Comparison of ENCODE assay signal across 27 cellular contexts in the genomic region with DNA sequence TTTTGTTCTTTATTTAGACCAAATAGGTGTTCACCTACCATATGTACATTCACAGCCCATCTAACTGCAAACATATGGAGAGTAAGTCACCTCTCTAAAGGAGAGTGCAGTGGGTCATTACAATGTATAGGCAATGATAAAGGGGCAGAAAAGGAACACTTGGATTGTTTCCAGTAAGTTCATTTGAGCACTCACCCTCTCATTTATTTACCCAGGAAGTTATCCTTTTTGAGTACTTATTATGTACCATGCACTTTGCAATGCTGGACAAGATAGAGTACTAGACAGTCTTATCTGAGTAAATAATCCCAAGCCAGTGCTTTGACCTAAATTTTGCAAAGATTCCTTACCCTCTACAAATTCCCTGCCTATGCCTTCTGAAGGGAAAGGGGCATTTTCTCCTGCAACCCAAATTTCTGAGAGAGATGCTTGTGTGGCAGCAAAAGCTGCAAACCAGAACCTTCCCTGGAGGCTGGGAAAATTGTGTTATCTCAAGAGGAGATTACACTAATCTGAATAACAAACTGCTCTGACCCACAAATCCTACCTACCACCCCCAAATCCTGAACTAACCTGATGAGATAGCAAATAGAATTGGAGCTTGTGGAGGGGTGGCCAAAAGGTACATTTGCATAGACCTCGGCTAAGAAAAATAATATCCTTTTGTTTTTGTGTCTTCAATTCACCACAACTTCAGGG. TPM values are rescaled to one million over a fixed set of nuclear protein-coding genes. Genes with fewer than 3 reads are reported as not detected.
A peak's percentile ranks its signal among the peaks of the same experiment; 100 is the strongest.
DNase-seq lines count a peak whose midpoint lies in the region; ATAC-seq, FAIRE-seq and TF ChIP-seq lines count a peak whose summit lies in the region.
"Had no signal": no experiment of that assay in that cellular context is flagged by ENCODE, and none has a peak within 500 bp of the region (broad histone marks: within the 10 kb centered on the region; RNA-seq: fewer than 3 reads in every experiment).

No MANE protein-coding gene starts in this region.

- H4K20me1 ChIP-seq in Karpas-422 (ENCODE audit: insufficient read depth, low read depth, low read length): no peaks in the 10 kb centered on the region

- ATAC-seq in HG02885 (IDR thresholded peaks at IDR 0.05; ENCODE audit: poor library complexity, unreplicated experiment): no peak
- ATAC-seq: activated naive CD4-positive, alpha-beta T cell treated with anti-CD3 and anti-CD28 coated beads, Interleukin-2, amount 50 U/mL, for 72 hours; GM12878; left lobe of liver; naive thymus-derived CD8-positive, alpha-beta T cell had no signal

- H3K36me3 ChIP-seq in HEK293 (ENCODE audit: control insufficient read depth in 2 of 2, insufficient read depth in 1 of 2, low read length in 2 of 2): no peaks in the 10 kb centered on the region
- H3K36me3 ChIP-seq in Karpas-422 (ENCODE audit: insufficient read depth, low read length): no peaks in the 10 kb centered on the region

- DNase-seq in D721Med (ENCODE audit: insufficient read length, low spot score) (no peak), NCI-H146 treated with DMSO at 0.1 percent for 48 hours (lab: John Stamatoyannopoulos, UW; ENCODE audit: unreplicated experiment) (peak; percentile 32), NCI-H82 (lab: John Stamatoyannopoulos, UW) (peak; percentile 90), NOMO-1 treated with DMSO at 0.1 percent for 48 hours (lab: John Stamatoyannopoulos, UW; ENCODE audit: unreplicated experiment) (no peak), Karpas-422 (no peak)
- no peak for DNase-seq in activated CD4-positive, alpha-beta T cell treated with anti-CD3 and anti-CD28 coated beads for 1 hour
- DNase-seq: activated CD4-positive, alpha-beta T cell treated with anti-CD3 and anti-CD28 coated beads, Interleukin-2, amount 10 ng/mL, durations not matched to agents 7 days and 5 days; aorta; caudate nucleus; CD4-positive, CD25-positive, alpha-beta regulatory T cell; dermis blood vessel endothelial cell; DND-41; naive thymus-derived CD8-positive, alpha-beta T cell; retina; SIG-M5; stimulated activated CD4-positive, alpha-beta T cell treated with anti-CD3 and anti-CD28 coated beads, Interleukin-2, amount 100 ng/mL, for 48 hours; stimulated activated naive CD4-positive, alpha-beta T cell; T-helper 1 cell; testis had no signal

- peak; percentile 88 for FAIRE-seq in D721Med (lab: Jason Lieb, UNC)
- FAIRE-seq: GM12878 had no signal

- no peaks in the 10 kb centered on the region for H3K9me3 ChIP-seq in HEK293 (ENCODE audit: control insufficient read depth, insufficient read depth, low read depth, low read length)
- no peaks in the 10 kb centered on the region for H3K9me3 ChIP-seq in Karpas-422 (ENCODE audit: low read length)
- H3K9me3 ChIP-seq: testis had no signal

- H3K27ac ChIP-seq in HEK293 (ENCODE audit: extremely low read depth, low read depth, low read length): no peak overlapping the region; the same call in 1 of the 2 replicates
- no peak overlapping the region for H3K27ac ChIP-seq in Karpas-422 (ENCODE audit: low read length)
- H3K27ac ChIP-seq: testis had no signal

- TF ChIP-seq CTCF in D721Med (IDR thresholded peaks at IDR 0.05; ENCODE audit: insufficient read depth, missing control alignments) (no peak), HEK293 (tag by site-specific recombination; IDR thresholded peaks at IDR 0.05) (no peak)

- no peaks in the 10 kb centered on the region for H3K27me3 ChIP-seq in Karpas-422 (ENCODE audit: low read length)
- H3K27me3 ChIP-seq: testis had no signal

- CTCF ChIA-PET in HEK293 (lab: Yijun Ruan, JAX): interaction anchor here (0.7 kb wide), 1 partner anchor 107 kb away, joined by 3 read pairs; no protein-coding TSS in a partner anchor

- H3K4me2 ChIP-seq in Karpas-422 (ENCODE audit: low read depth, low read length, poor library complexity, severe bottlenecking): no peak overlapping the region
- H3K4me2 ChIP-seq: smooth muscle cell had no signal

- POLR2A ChIA-PET in HEK293 (lab: Yijun Ruan, JAX): no interaction called here

- no peak overlapping the region for H3K9ac ChIP-seq in Karpas-422 (ENCODE audit: low read length)

- H3K79me2 ChIP-seq in Karpas-422 (ENCODE audit: low read length): no peaks in the 10 kb centered on the region

- no peaks in the 10 kb centered on the region for H3K9me2 ChIP-seq in Karpas-422 (replicated peaks; ENCODE audit: insufficient read depth, low read length)

- H3K4me1 ChIP-seq in HEK293 (ENCODE audit: control insufficient read depth, insufficient read depth, low read length): peaks cover 15% of the 10 kb centered on the region
- no peaks in the 10 kb centered on the region for H3K4me1 ChIP-seq in Karpas-422 (ENCODE audit: low read length)

- no peak overlapping the region for H2AFZ ChIP-seq in Karpas-422 (ENCODE audit: low read length)

- H3K4me3 ChIP-seq in HEK293 (ENCODE audit: low read depth, low read length) (no peak overlapping the region), Karpas-422 (ENCODE audit: low read length) (no peak overlapping the region)
- H3K4me3 ChIP-seq: GM12878, smooth muscle cell, testis had no signal

TF ChIP-seq in HEK293, 187 proteins besides CTCF, POLR2A, EP300 and RAD21:
- no peak for TF ChIP-seq ZNF394 (tag by site-specific recombination; IDR thresholded peaks at IDR 0.05; ENCODE audit: borderline replicate concordance)
- TF ChIP-seq FEZF1 (tag by site-specific recombination; IDR thresholded peaks at IDR 0.05): peak; percentile 78
- no peak for TF ChIP-seq ZNF114 (tag by site-specific recombination; IDR thresholded peaks at IDR 0.05)
- TF ChIP-seq, protein P1, sequence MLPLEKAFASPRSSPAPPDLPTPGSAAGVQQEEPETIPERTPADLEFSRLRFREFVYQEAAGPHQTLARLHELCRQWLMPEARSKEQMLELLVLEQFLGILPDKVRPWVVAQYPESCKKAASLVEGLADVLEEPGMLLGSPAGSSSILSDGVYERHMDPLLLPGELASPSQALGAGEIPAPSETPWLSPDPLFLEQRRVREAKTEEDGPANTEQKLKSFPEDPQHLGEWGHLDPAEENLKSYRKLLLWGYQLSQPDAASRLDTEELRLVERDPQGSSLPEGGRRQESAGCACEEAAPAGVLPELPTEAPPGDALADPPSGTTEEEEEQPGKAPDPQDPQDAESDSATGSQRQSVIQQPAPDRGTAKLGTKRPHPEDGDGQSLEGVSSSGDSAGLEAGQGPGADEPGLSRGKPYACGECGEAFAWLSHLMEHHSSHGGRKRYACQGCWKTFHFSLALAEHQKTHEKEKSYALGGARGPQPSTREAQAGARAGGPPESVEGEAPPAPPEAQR (tag by site-specific recombination; IDR thresholded peaks at IDR 0.05): no peak
- TF ChIP-seq, protein P2, sequence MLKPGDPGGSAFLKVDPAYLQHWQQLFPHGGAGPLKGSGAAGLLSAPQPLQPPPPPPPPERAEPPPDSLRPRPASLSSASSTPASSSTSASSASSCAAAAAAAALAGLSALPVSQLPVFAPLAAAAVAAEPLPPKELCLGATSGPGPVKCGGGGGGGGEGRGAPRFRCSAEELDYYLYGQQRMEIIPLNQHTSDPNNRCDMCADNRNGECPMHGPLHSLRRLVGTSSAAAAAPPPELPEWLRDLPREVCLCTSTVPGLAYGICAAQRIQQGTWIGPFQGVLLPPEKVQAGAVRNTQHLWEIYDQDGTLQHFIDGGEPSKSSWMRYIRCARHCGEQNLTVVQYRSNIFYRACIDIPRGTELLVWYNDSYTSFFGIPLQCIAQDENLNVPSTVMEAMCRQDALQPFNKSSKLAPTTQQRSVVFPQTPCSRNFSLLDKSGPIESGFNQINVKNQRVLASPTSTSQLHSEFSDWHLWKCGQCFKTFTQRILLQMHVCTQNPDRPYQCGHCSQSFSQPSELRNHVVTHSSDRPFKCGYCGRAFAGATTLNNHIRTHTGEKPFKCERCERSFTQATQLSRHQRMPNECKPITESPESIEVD (tag by site-specific recombination; IDR thresholded peaks at IDR 0.05): no peak
- no peak for TF ChIP-seq HOXC10 (CRISPR knock-in tag; IDR thresholded peaks at IDR 0.05)
- TF ChIP-seq ZNF404 (tag by site-specific recombination; IDR thresholded peaks at IDR 0.05): no peak
- no peak for TF ChIP-seq ZIC2 (tag by site-specific recombination; IDR thresholded peaks at IDR 0.05)
- TF ChIP-seq ZNF777 (tag by site-specific recombination; IDR thresholded peaks at IDR 0.05; ENCODE audit: borderline replicate concordance): no peak

RNA-seq across cellular contexts. Expression of a gene that starts 18.6 kb away (rescaled TPM):
- total RNA-seq in Karpas-422 (2014; rRNA removed; shearing (Covaris generic); ENCODE audit: low replicate concordance): 20.5 and 25.5 TPM in 2 replicates
- total RNA-seq: activated CD4-positive, alpha-beta T cell treated with anti-CD3 and anti-CD28 coated beads, Interleukin-2, amount 10 ng/mL, durations not matched to agents 7 days and 5 days; activated naive CD4-positive, alpha-beta T cell treated with anti-CD3 and anti-CD28 coated beads, Interleukin-2, amount 50 U/mL, for 72 hours; activated T-helper 1 cell treated with anti-CD3 and anti-CD28 coated beads, Interleukin-12 subunit alpha, Interleukin-12 subunit beta, Interleukin-2, Interleukin-4 antibody, amounts not matched to agents 30 ng/mL and 10 ng/mL and 1 ng/mL, durations not matched to agents 14 hours and 24 hours and 36 hours; CD4-positive, CD25-positive, alpha-beta regulatory T cell; dermis blood vessel endothelial cell; left lobe of liver; mesothelial cell of epicardium; naive thymus-derived CD8-positive, alpha-beta T cell; smooth muscle cell had no signal

Comparison
In these comparisons a context has a peak if more than half of its experiments do, and no peak if none do; other contexts are left out.
1. DNase-seq: peak in NCI-H146 treated with DMSO at 0.1 percent for 48 hours (single experiment) and NCI-H82 (single experiment); none in D721Med (single experiment), activated CD4-positive, alpha-beta T cell treated with anti-CD3 and anti-CD28 coated beads for 1 hour (single experiment), NOMO-1 treated with DMSO at 0.1 percent for 48 hours (single experiment) and Karpas-422 (single experiment).